8 cellular contexts compared by ENCODE assay signal in the genomic region with DNA sequence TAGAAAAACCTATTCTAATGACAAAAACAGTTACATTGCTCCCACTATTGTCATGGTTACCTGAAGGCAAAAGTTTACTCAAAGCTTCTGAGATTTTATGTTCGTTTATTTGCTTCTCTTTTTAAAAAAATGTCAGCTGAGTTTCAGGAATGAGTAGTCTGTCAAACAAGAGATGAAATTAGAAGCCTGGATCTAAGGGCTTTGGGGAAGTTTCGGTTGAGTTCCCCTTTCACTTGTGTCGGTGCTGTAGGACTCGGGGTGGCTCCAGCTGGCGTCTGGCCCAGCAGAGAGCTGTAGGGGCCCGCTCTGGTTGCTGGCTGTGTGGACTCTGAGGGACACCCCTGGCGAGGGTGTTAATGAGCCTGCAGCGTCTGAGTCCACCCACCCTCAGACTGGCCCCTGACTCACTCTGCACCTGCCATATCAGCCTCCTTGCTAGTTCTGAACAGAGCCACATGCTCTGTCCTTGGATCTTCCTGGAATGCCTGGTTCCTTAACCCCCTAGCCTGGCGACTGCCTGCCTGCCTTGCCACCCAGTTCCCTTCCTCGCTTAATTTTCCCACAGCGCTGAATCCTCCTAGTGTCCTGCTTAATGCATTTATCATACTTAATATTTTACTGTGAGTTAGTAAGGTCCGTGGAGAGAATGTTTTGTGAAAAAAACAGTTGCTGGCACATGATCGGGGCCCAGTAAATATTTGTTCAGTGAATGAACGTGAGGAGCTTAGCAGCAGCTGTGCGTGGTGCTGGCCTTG. TPM values are rescaled to one million over a fixed set of nuclear protein-coding genes. Genes with fewer than 3 reads are reported as not detected.
DNase-seq lines count a peak whose midpoint lies in the region; ATAC-seq, FAIRE-seq and TF ChIP-seq lines count a peak whose summit lies in the region.

No MANE protein-coding gene starts in this region.

- intact Hi-C loops in esophagus muscularis mucosa (cut with DNase I) (no loop called here), upper lobe of right lung (cut with DNase I) (no loop called here)

- peaks cover 0 to 13% (median 8%) of the 10 kb centered on the region in 4 donors for H3K36me3 ChIP-seq in esophagus muscularis mucosa
- no peaks in the 10 kb centered on the region for H3K36me3 ChIP-seq in mucosa of stomach (ENCODE audit: control insufficient read depth, insufficient read depth, low read length)
- peaks cover 12% of the 10 kb centered on the region for H3K36me3 ChIP-seq in upper lobe of right lung

- TF ChIP-seq EP300 in esophagus muscularis mucosa (IDR thresholded peaks at IDR 0.05) = no peak

- TF ChIP-seq POLR2A in esophagus muscularis mucosa (IDR thresholded peaks at IDR 0.05; ENCODE audit: low read depth) = no peak

- peak overlapping the region; percentile 76 to 86 (median 80) for H3K27ac ChIP-seq in esophagus muscularis mucosa (replicated peaks in 1 of 4)
- peak overlapping the region; percentile 86 for H3K27ac ChIP-seq in upper lobe of right lung

- no peaks in the 10 kb centered on the region for H3K9me3 ChIP-seq in esophagus muscularis mucosa
- H3K9me3 ChIP-seq in mucosa of stomach (ENCODE audit: control insufficient read depth, low read length) = no peaks in the 10 kb centered on the region
- H3K9me3 ChIP-seq in upper lobe of right lung = no peaks in the 10 kb centered on the region

- H3K4me1 ChIP-seq in esophagus muscularis mucosa = peaks cover 24 to 64% (median 57%) of the 10 kb centered on the region in 4 donors
- peaks cover 38% of the 10 kb centered on the region for H3K4me1 ChIP-seq in mucosa of stomach (ENCODE audit: control insufficient read depth, insufficient read depth, low read length)
- H3K4me1 ChIP-seq in upper lobe of right lung = peaks cover 45% of the 10 kb centered on the region

- 4% methylated on average over 14 of the region's 15 CpGs for WGBS in esophagus muscularis mucosa

- H3K9ac ChIP-seq in mucosa of stomach (ENCODE audit: low read length) = peak overlapping the region; percentile 74

- DNase-seq in ACHN = peak; percentile 40
- DNase-seq in GM19239 (ENCODE audit: insufficient read length, low spot score) = peak; percentile 78
- DNase-seq in NCI-H2029 treated with DMSO at 0.1 percent for 48 hours (lab: John Stamatoyannopoulos, UW) = peak; percentile 81
- peak; percentile 26 to 41 for DNase-seq in activated CD4-positive, alpha-beta T cell treated with anti-CD3 and anti-CD28 coated beads, Interleukin-2, amount 50 U/mL, for 48 hours
- no peak for DNase-seq in esophagus muscularis mucosa (ENCODE audit: extremely low spot score)
- peak; percentile 81 for DNase-seq in upper lobe of right lung

- H3K27me3 ChIP-seq in esophagus muscularis mucosa (no peaks in the 10 kb centered on the region), mucosa of stomach (ENCODE audit: control insufficient read depth, insufficient read depth, low read length) (no peaks in the 10 kb centered on the region), upper lobe of right lung (no peaks in the 10 kb centered on the region)

- peak; percentile 72 for FAIRE-seq in GM19239 (lab: Jason Lieb, UNC)

- in situ Hi-C loops in ACHN (cut with HindIII; ENCODE audit: low pct_ligation_motif_present, low pct_unique_long_range_greater_than_20kb, low sequenced_read_pairs) = no loop called here

- TF ChIP-seq CTCF in esophagus muscularis mucosa (IDR thresholded peaks at IDR 0.05) = no peak
- no peak for TF ChIP-seq CTCF in upper lobe of right lung (IDR thresholded peaks at IDR 0.05)

- H3K4me3 ChIP-seq in esophagus muscularis mucosa (peak overlapping the region; percentile 64 to 83 (median 68)), mucosa of stomach (ENCODE audit: low read length) (peak overlapping the region; percentile 56), upper lobe of right lung (peak overlapping the region; percentile 70)

- peak; percentile 49 for ATAC-seq in upper lobe of right lung
- ATAC-seq in HG03378 (IDR thresholded peaks at IDR 0.05; ENCODE audit: unreplicated experiment) = no peak

RNA-seq across cellular contexts. Expression of a gene that starts 1.4 kb away (rescaled TPM):
- total RNA-seq in esophagus muscularis mucosa (10 to 100 TPM; 39.5 to 64.9 (median 53.1) TPM), upper lobe of right lung (49.8 TPM)

RNA-seq across cellular contexts. Expression of a gene that starts 31.2 kb away (rescaled TPM):
- total RNA-seq in esophagus muscularis mucosa = 100 to 1,000 TPM; 110 to 162 (median 134) TPM
- 81.5 TPM for total RNA-seq in upper lobe of right lung

RNA-seq across cellular contexts. Expression of a gene that starts 35.0 kb away (rescaled TPM):
- not detected for total RNA-seq in esophagus muscularis mucosa
- total RNA-seq in upper lobe of right lung = not detected

RNA-seq across cellular contexts. Expression of a gene that starts 59.9 kb away (rescaled TPM):
- total RNA-seq in esophagus muscularis mucosa = 10 to 100 TPM; 16.6 to 31.0 (median 24.1) TPM
- total RNA-seq in upper lobe of right lung = 38.9 TPM
